Comparison of ENCODE assay signal across 24 cellular contexts in the genomic region with DNA sequence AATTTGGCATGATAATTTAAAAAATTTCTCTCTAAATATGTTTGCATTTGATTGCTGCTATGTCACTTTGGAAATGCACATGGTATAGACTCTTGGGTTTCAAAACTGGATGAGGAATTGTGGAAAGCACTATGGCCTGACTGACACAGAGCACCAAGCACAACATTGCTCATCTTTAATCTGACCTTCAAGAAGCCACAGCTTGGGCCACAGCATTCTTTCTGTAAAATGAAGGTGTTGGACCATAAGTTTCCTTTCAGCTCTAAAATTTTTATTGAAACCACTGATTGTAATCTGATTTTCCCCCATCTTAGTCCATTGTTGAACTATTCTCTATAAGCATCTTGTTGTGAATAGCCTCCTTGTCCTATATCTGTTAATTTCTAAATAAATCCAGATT. TPM values are rescaled to one million over a fixed set of nuclear protein-coding genes. Genes with fewer than 3 reads are reported as not detected.
DNase-seq lines count a peak whose midpoint lies in the region; ATAC-seq and TF ChIP-seq lines count a peak whose summit lies in the region.
"Had no signal": no experiment of that assay in that cellular context is flagged by ENCODE, and none has a peak within 500 bp of the region (broad histone marks: within the 10 kb centered on the region; RNA-seq: fewer than 3 reads in every experiment).

No MANE protein-coding gene starts in this region.

- H3K9me3 Mint-ChIP-seq in stimulated activated naive CD8-positive, alpha-beta T cell treated with anti-CD3 and anti-CD28 coated beads, Interleukin-15, amount 100 ng/mL, for 72 hours: no peaks in the 10 kb centered on the region
- no peaks in the 10 kb centered on the region for H3K9me3 Mint-ChIP-seq in activated T-helper 17 cell treated with anti-CD3 and anti-CD28 coated beads, Interleukin-2, amount 50 U/mL, for 72 hours
- H3K9me3 Mint-ChIP-seq: WTC11 had no signal

- peaks cover 90% of the 10 kb centered on the region for H3K79me2 ChIP-seq in osteoblast (ENCODE audit: insufficient read depth, low read length)

- H3K27me3 ChIP-seq in osteoblast (ENCODE audit: insufficient read depth, low read length) (no peaks in the 10 kb centered on the region), Peyer's patch (no peaks in the 10 kb centered on the region)
- H3K27me3 ChIP-seq: BLaER1, cardiac muscle cell, hepatocyte, neural progenitor cell had no signal

- no peaks in the 10 kb centered on the region for H3K27me3 Mint-ChIP-seq in stimulated activated naive CD8-positive, alpha-beta T cell treated with anti-CD3 and anti-CD28 coated beads, Interleukin-15, amount 100 ng/mL, for 72 hours
- H3K27me3 Mint-ChIP-seq in activated T-helper 17 cell treated with anti-CD3 and anti-CD28 coated beads, Interleukin-2, amount 50 U/mL, for 72 hours: no peaks in the 10 kb centered on the region
- H3K27me3 Mint-ChIP-seq: progenitor cell of endocrine pancreas had no signal

- TF ChIP-seq CTCF in osteoblast (IDR thresholded peaks at IDR 0.05; ENCODE audit: extremely low read depth, low read depth, low read length): no peak
- TF ChIP-seq CTCF in Peyer's patch (IDR thresholded peaks at IDR 0.05): no peak

- H3K9me3 ChIP-seq in osteoblast (ENCODE audit: low read depth, low read length) (no peaks in the 10 kb centered on the region), Peyer's patch (no peaks in the 10 kb centered on the region)
- H3K9me3 ChIP-seq: BLaER1, HAP-1 had no signal

- H2AFZ ChIP-seq in osteoblast (ENCODE audit: low read length): no peak overlapping the region
- H2AFZ ChIP-seq: hepatocyte, neural progenitor cell had no signal

- ATAC-seq in stimulated activated naive CD8-positive, alpha-beta T cell treated with anti-CD3 and anti-CD28 coated beads, Interleukin-15, Interleukin-2, amounts not matched to agents 100 U/mL and 50 U/mL, for 24 hours: peak; percentile 77
- ATAC-seq in stimulated activated naive CD8-positive, alpha-beta T cell treated with anti-CD3 and anti-CD28 coated beads, Interleukin-15, amount 100 ng/mL, for 72 hours: no peak
- ATAC-seq in activated T-helper 17 cell treated with anti-CD3 and anti-CD28 coated beads, Interleukin-2, amount 50 U/mL, for 72 hours (replicated peaks): no peak
- no peak for ATAC-seq in HG02759 (IDR thresholded peaks at IDR 0.05; ENCODE audit: unreplicated experiment)
- no peak for ATAC-seq in GM19328 (IDR thresholded peaks at IDR 0.05; ENCODE audit: unreplicated experiment)
- ATAC-seq: WTC11 had no signal

- H3K27ac ChIP-seq in osteoblast (ENCODE audit: low read depth, low read length) (no peak overlapping the region), Peyer's patch (no peak overlapping the region)
- H3K27ac ChIP-seq: BLaER1, cardiac muscle cell, hepatocyte, neural progenitor cell, SK-N-MC had no signal

- peaks cover 23% of the 10 kb centered on the region for H4K20me1 ChIP-seq in osteoblast (ENCODE audit: insufficient read depth, low read length)

- no peak for TF ChIP-seq POLR2A in Peyer's patch (IDR thresholded peaks at IDR 0.05)

- DNase-seq in stimulated activated naive CD8-positive, alpha-beta T cell treated with anti-CD3 and anti-CD28 coated beads, Interleukin-15, Interleukin-2, amounts not matched to agents 100 U/mL and 50 U/mL, for 24 hours: no peak
- no peak for DNase-seq in stimulated activated naive CD8-positive, alpha-beta T cell treated with anti-CD3 and anti-CD28 coated beads, Interleukin-15, amount 100 ng/mL, for 72 hours
- peak; percentile 82 for DNase-seq in iris pigment epithelial cell (ENCODE audit: low read depth)
- no peak for DNase-seq in osteoblast (ENCODE audit: insufficient read length, low spot score, missing footprints)
- DNase-seq in Peyer's patch: no peak
- DNase-seq: activated CD4-positive, alpha-beta T cell treated with anti-CD3 and anti-CD28 coated beads, Interleukin-2, amount 50 U/mL, for 4 hours; activated gamma-delta T cell; amniotic stem cell; Calu3; dermis blood vessel endothelial cell; KBM-7; NCI-H524 treated with DMSO at 0.1 percent for 48 hours; RPMI8226 had no signal

- no peak overlapping the region for H3K27ac Mint-ChIP-seq in stimulated activated naive CD8-positive, alpha-beta T cell treated with anti-CD3 and anti-CD28 coated beads, Interleukin-15, amount 100 ng/mL, for 72 hours
- peak overlapping the region; percentile 82 for H3K27ac Mint-ChIP-seq in activated T-helper 17 cell treated with anti-CD3 and anti-CD28 coated beads, Interleukin-2, amount 50 U/mL, for 72 hours
- H3K27ac Mint-ChIP-seq: neural progenitor cell, progenitor cell of endocrine pancreas, WTC11 had no signal

- H3K36me3 ChIP-seq in osteoblast (ENCODE audit: insufficient read depth, low read length) (no peaks in the 10 kb centered on the region), Peyer's patch (no peaks in the 10 kb centered on the region)
- H3K36me3 ChIP-seq: HAP-1 had no signal

- H3K36me3 Mint-ChIP-seq in activated T-helper 17 cell treated with anti-CD3 and anti-CD28 coated beads, Interleukin-2, amount 50 U/mL, for 72 hours (ENCODE audit: low read depth): peaks cover 6% of the 10 kb centered on the region
- H3K36me3 Mint-ChIP-seq: WTC11 had no signal

- H3K4me3 ChIP-seq in osteoblast (ENCODE audit: insufficient read depth, low read length) (no peak overlapping the region), Peyer's patch (no peak overlapping the region)
- H3K4me3 ChIP-seq: BLaER1, cardiac muscle cell, HAP-1, hepatocyte, neural progenitor cell, SK-N-MC had no signal

- H3K4me2 ChIP-seq in osteoblast (ENCODE audit: insufficient read depth, low read length): no peak overlapping the region
- H3K4me2 ChIP-seq: BLaER1, hepatocyte, neural progenitor cell had no signal

- H3K4me1 Mint-ChIP-seq in stimulated activated naive CD8-positive, alpha-beta T cell treated with anti-CD3 and anti-CD28 coated beads, Interleukin-15, amount 100 ng/mL, for 72 hours: peaks cover 59% of the 10 kb centered on the region
- H3K4me1 Mint-ChIP-seq in activated T-helper 17 cell treated with anti-CD3 and anti-CD28 coated beads, Interleukin-2, amount 50 U/mL, for 72 hours: peaks cover 43% of the 10 kb centered on the region
- H3K4me1 Mint-ChIP-seq: neural progenitor cell had no signal

- no peak overlapping the region for H3K4me3 Mint-ChIP-seq in stimulated activated naive CD8-positive, alpha-beta T cell treated with anti-CD3 and anti-CD28 coated beads, Interleukin-15, amount 100 ng/mL, for 72 hours
- no peak overlapping the region for H3K4me3 Mint-ChIP-seq in activated T-helper 17 cell treated with anti-CD3 and anti-CD28 coated beads, Interleukin-2, amount 50 U/mL, for 72 hours
- H3K4me3 Mint-ChIP-seq: neural progenitor cell, WTC11 had no signal

- peaks cover 34% of the 10 kb centered on the region for H3K4me1 ChIP-seq in osteoblast (ENCODE audit: insufficient read depth, low read length)
- H3K4me1 ChIP-seq in Peyer's patch: peaks cover 0 to 13% (median 2%) of the 10 kb centered on the region in 4 donors

RNA-seq across cellular contexts. Expression of gene QKI, which starts 41.0 kb away (rescaled TPM):
- 10 to 100 TPM; 41.3 to 49.0 TPM for total RNA-seq in activated T-helper 17 cell treated with anti-CD3 and anti-CD28 coated beads, Interleukin-2, amount 50 U/mL, for 72 hours
- total RNA-seq in osteoblast (205 and 212 TPM in 2 replicates), Peyer's patch (100 to 1,000 TPM in 1 of 4 donors, 10 to 100 TPM in 2, 1 to 10 TPM in 1; 8.4 to 107 (median 37.1) TPM)
